Comparison of ENCODE assay signal across 17 cellular contexts in genomic region chr7:1036164-1036928, GRCh38. TPM values are rescaled to one million over a fixed set of nuclear protein-coding genes. Genes with fewer than 3 reads are reported as not detected.
"Had no signal": no experiment of that assay in that cellular context is flagged by ENCODE, and none has a peak within 500 bp of the region (broad histone marks: within the 10 kb centered on the region; RNA-seq: fewer than 3 reads in every experiment).

No MANE protein-coding gene starts in this region.

RNA-seq across cellular contexts. Expression of gene GPER1, which starts 51.6 kb away (rescaled TPM):
- total RNA-seq: activated CD4-positive, alpha-beta T cell treated with anti-CD3 and anti-CD28 coated beads for 36 hours; activated naive CD4-positive, alpha-beta T cell treated with anti-CD3 and anti-CD28 coated beads for 36 hours; activated naive CD4-positive, alpha-beta T cell treated with anti-CD3 and anti-CD28 coated beads, Interleukin-2, amount 50 U/mL, for 72 hours; activated T-helper 1 cell treated with anti-CD3 and anti-CD28 coated beads, Interleukin-12 subunit alpha, Interleukin-12 subunit beta, Interleukin-2, Interleukin-4 antibody, amounts not matched to agents 30 ng/mL and 10 ng/mL and 1 ng/mL, durations not matched to agents 14 hours and 24 hours and 36 hours; T-helper 1 cell treated with Interleukin-12 subunit alpha and Interleukin-12 subunit beta and Interleukin-4 antibody, amounts not matched to agents 30 ng/mL and 1 ng/mL, for 36 hours had no signal

RNA-seq across cellular contexts. Expression of gene CYP2W1, which starts 53.4 kb away (rescaled TPM):
- total RNA-seq: activated CD4-positive, alpha-beta memory T cell treated with anti-CD3 and anti-CD28 coated beads, Interleukin-2, amount 10 ng/mL, durations not matched to agents 7 days and 5 days; activated CD4-positive, alpha-beta T cell treated with anti-CD3 and anti-CD28 coated beads for 36 hours; activated CD4-positive, alpha-beta T cell treated with anti-CD3 and anti-CD28 coated beads, Interleukin-2, amount 10 ng/mL, durations not matched to agents 7 days and 5 days; activated CD8-positive, alpha-beta T cell treated with anti-CD3 and anti-CD28 coated beads, Interleukin-2, amount 10 ng/mL, durations not matched to agents 7 days and 5 days; activated naive CD4-positive, alpha-beta T cell treated with anti-CD3 and anti-CD28 coated beads for 36 hours; activated naive CD4-positive, alpha-beta T cell treated with anti-CD3 and anti-CD28 coated beads, Interleukin-2, amount 50 U/mL, for 72 hours; activated naive CD8-positive, alpha-beta T cell treated with anti-CD3 and anti-CD28 coated beads for 36 hours; activated T-cell treated with anti-CD3 and anti-CD28 coated beads, Interleukin-2, amount 50 U/mL, for 4 hours; activated T-cell treated with anti-CD3 and anti-CD28 coated beads, Interleukin-2, amount 50 U/mL, for 72 hours; activated T-helper 1 cell treated with anti-CD3 and anti-CD28 coated beads, Interleukin-12 subunit alpha, Interleukin-12 subunit beta, Interleukin-2, Interleukin-4 antibody, amounts not matched to agents 30 ng/mL and 10 ng/mL and 1 ng/mL, durations not matched to agents 14 hours and 24 hours and 36 hours; activated T-helper 17 cell treated with anti-CD3 and anti-CD28 coated beads, Interleukin-2, amount 50 U/mL, for 72 hours; aorta; bronchial epithelial cell; T-helper 1 cell treated with Interleukin-12 subunit alpha and Interleukin-12 subunit beta and Interleukin-4 antibody, amounts not matched to agents 30 ng/mL and 1 ng/mL, for 36 hours; T-helper 17 cell; T-helper 2 cell treated with Interferon-gamma antibody and Interleukin-4, amounts not matched to agents 100 ng/mL and 5 ng/mL, for 36 hours; WTC11 had no signal
- polyA plus RNA-seq: aorta had no signal
